Comparison of ENCODE assay signal across 1 cellular context in genomic region chr16:73065617-73066313, GRCh38.
TF ChIP-seq lines count a peak whose summit lies in the region.

No MANE protein-coding gene starts in this region.

TF ChIP-seq in HepG2, 621 proteins besides CTCF, POLR2A, EP300 and RAD21 (continued from another document):
- TF ChIP-seq, protein P1, sequence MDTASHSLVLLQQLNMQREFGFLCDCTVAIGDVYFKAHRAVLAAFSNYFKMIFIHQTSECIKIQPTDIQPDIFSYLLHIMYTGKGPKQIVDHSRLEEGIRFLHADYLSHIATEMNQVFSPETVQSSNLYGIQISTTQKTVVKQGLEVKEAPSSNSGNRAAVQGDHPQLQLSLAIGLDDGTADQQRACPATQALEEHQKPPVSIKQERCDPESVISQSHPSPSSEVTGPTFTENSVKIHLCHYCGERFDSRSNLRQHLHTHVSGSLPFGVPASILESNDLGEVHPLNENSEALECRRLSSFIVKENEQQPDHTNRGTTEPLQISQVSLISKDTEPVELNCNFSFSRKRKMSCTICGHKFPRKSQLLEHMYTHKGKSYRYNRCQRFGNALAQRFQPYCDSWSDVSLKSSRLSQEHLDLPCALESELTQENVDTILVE (CRISPR knock-in tag; IDR thresholded peaks at IDR 0.05): no peak
- no peak for TF ChIP-seq ZNF616 (CRISPR knock-in tag; IDR thresholded peaks at IDR 0.05; ENCODE audit: low read depth)
- TF ChIP-seq, protein P2, sequence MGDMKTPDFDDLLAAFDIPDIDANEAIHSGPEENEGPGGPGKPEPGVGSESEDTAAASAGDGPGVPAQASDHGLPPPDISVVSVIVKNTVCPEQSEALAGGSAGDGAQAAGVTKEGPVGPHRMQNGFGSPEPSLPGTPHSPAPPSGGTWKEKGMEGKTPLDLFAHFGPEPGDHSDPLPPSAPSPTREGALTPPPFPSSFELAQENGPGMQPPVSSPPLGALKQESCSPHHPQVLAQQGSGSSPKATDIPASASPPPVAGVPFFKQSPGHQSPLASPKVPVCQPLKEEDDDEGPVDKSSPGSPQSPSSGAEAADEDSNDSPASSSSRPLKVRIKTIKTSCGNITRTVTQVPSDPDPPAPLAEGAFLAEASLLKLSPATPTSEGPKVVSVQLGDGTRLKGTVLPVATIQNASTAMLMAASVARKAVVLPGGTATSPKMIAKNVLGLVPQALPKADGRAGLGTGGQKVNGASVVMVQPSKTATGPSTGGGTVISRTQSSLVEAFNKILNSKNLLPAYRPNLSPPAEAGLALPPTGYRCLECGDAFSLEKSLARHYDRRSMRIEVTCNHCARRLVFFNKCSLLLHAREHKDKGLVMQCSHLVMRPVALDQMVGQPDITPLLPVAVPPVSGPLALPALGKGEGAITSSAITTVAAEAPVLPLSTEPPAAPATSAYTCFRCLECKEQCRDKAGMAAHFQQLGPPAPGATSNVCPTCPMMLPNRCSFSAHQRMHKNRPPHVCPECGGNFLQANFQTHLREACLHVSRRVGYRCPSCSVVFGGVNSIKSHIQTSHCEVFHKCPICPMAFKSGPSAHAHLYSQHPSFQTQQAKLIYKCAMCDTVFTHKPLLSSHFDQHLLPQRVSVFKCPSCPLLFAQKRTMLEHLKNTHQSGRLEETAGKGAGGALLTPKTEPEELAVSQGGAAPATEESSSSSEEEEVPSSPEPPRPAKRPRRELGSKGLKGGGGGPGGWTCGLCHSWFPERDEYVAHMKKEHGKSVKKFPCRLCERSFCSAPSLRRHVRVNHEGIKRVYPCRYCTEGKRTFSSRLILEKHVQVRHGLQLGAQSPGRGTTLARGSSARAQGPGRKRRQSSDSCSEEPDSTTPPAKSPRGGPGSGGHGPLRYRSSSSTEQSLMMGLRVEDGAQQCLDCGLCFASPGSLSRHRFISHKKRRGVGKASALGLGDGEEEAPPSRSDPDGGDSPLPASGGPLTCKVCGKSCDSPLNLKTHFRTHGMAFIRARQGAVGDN (CRISPR knock-in tag; IDR thresholded peaks at IDR 0.05): peak; percentile 36; the same call in 1 of the 2 replicates
- TF ChIP-seq ZNF713 (CRISPR knock-in tag; IDR thresholded peaks at IDR 0.05): no peak
- no peak for TF ChIP-seq PLRG1 (conservative IDR thresholded peaks at IDR 0.05)
- TF ChIP-seq ZBTB7A (CRISPR knock-in tag; IDR thresholded peaks at IDR 0.05): no peak
- 0 out of 2 replicates have a peak, but pooled peaks have one; percentile 7 for TF ChIP-seq HNRNPL (IDR thresholded peaks at IDR 0.05; ENCODE audit: low read depth, low read length)
- no peak for TF ChIP-seq NR1H2 (CRISPR knock-in tag; IDR thresholded peaks at IDR 0.05; ENCODE audit: borderline replicate concordance, low read depth)
- TF ChIP-seq ZNF569 (CRISPR knock-in tag; IDR thresholded peaks at IDR 0.05; ENCODE audit: borderline replicate concordance): no peak
- no peak for TF ChIP-seq SPEN (CRISPR knock-in tag; IDR thresholded peaks at IDR 0.05; ENCODE audit: low read depth)
- peak; percentile 8; the same call in 1 of the 2 replicates for TF ChIP-seq GABPB1 (CRISPR knock-in tag; IDR thresholded peaks at IDR 0.05)
- TF ChIP-seq RNF2 (conservative IDR thresholded peaks at IDR 0.05; ENCODE audit: low read depth): 0 out of 2 replicates have a peak, but pooled peaks have one; percentile 40
- TF ChIP-seq ZNF234 (CRISPR knock-in tag; conservative IDR thresholded peaks at IDR 0.05): no peak
- no peak for TF ChIP-seq HOXA3 (CRISPR knock-in tag; IDR thresholded peaks at IDR 0.05)
- no peak for TF ChIP-seq ZSCAN25 (CRISPR knock-in tag; IDR thresholded peaks at IDR 0.05)
- TF ChIP-seq FOXA1 (IDR thresholded peaks at IDR 0.05): no peak
- TF ChIP-seq FOXA1 (CRISPR knock-in tag; IDR thresholded peaks at IDR 0.05): no peak
- TF ChIP-seq, protein P3, sequence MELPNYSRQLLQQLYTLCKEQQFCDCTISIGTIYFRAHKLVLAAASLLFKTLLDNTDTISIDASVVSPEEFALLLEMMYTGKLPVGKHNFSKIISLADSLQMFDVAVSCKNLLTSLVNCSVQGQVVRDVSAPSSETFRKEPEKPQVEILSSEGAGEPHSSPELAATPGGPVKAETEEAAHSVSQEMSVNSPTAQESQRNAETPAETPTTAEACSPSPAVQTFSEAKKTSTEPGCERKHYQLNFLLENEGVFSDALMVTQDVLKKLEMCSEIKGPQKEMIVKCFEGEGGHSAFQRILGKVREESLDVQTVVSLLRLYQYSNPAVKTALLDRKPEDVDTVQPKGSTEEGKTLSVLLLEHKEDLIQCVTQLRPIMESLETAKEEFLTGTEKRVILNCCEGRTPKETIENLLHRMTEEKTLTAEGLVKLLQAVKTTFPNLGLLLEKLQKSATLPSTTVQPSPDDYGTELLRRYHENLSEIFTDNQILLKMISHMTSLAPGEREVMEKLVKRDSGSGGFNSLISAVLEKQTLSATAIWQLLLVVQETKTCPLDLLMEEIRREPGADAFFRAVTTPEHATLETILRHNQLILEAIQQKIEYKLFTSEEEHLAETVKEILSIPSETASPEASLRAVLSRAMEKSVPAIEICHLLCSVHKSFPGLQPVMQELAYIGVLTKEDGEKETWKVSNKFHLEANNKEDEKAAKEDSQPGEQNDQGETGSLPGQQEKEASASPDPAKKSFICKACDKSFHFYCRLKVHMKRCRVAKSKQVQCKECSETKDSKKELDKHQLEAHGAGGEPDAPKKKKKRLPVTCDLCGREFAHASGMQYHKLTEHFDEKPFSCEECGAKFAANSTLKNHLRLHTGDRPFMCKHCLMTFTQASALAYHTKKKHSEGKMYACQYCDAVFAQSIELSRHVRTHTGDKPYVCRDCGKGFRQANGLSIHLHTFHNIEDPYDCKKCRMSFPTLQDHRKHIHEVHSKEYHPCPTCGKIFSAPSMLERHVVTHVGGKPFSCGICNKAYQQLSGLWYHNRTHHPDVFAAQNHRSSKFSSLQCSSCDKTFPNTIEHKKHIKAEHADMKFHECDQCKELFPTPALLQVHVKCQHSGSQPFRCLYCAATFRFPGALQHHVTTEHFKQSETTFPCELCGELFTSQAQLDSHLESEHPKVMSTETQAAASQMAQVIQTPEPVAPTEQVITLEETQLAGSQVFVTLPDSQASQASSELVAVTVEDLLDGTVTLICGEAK (IDR thresholded peaks at IDR 0.05): no peak
- TF ChIP-seq, protein P3 (CRISPR knock-in tag; IDR thresholded peaks at IDR 0.05): no peak
- TF ChIP-seq ZNF549 (CRISPR knock-in tag; IDR thresholded peaks at IDR 0.05): no peak
- TF ChIP-seq CBX2 (IDR thresholded peaks at IDR 0.05; ENCODE audit: low read depth, low read length): peak; percentile 85
- no peak for TF ChIP-seq CBX2 (CRISPR knock-in tag; IDR thresholded peaks at IDR 0.05; ENCODE audit: low read depth)
- TF ChIP-seq SIN3B (IDR thresholded peaks at IDR 0.05; ENCODE audit: low read length): no peak
- no peak for TF ChIP-seq GTF2F1 (IDR thresholded peaks at IDR 0.05; ENCODE audit: low read length)
- 0 out of 2 replicates have a peak, but pooled peaks have one; percentile 18 for TF ChIP-seq ZNF274 (CRISPR knock-in tag; IDR thresholded peaks at IDR 0.05)
- no peak for TF ChIP-seq ZNF3 (CRISPR knock-in tag; IDR thresholded peaks at IDR 0.05)
- no peak for TF ChIP-seq GABPA (IDR thresholded peaks at IDR 0.05; ENCODE audit: low read depth, low read length)
- no peak for TF ChIP-seq GABPA (CRISPR knock-in tag; IDR thresholded peaks at IDR 0.05; ENCODE audit: low read depth)
- peak; percentile 45 for TF ChIP-seq HNRNPLL (IDR thresholded peaks at IDR 0.05; ENCODE audit: low read depth, low read length, poor library complexity, severe bottlenecking)
- no peak for TF ChIP-seq HIC2 (CRISPR knock-in tag; IDR thresholded peaks at IDR 0.05; ENCODE audit: low read depth)
- TF ChIP-seq, protein P4, sequence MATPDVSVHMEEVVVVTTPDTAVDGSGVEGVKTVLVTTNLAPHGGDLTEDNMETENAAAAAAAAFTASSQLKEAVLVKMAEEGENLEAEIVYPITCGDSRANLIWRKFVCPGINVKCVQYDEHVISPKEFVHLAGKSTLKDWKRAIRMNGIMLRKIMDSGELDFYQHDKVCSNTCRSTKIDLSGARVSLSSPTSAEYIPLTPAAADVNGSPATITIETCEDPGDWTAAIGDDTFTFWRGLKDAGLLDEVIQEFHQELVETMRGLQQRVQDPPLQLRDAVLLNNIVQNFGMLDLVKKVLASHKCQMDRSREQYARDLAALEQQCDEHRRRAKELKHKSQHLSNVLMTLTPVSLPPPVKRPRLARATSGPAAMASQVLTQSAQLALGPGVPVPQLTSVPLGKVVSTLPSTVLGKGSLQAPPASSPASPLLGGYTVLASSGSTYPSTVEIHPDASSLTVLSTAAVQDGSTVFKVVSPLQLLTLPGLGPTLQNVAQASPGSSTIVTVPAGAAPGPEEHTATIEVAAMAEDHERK (CRISPR knock-in tag; IDR thresholded peaks at IDR 0.05; ENCODE audit: low read depth): no peak
- TF ChIP-seq, protein P5, sequence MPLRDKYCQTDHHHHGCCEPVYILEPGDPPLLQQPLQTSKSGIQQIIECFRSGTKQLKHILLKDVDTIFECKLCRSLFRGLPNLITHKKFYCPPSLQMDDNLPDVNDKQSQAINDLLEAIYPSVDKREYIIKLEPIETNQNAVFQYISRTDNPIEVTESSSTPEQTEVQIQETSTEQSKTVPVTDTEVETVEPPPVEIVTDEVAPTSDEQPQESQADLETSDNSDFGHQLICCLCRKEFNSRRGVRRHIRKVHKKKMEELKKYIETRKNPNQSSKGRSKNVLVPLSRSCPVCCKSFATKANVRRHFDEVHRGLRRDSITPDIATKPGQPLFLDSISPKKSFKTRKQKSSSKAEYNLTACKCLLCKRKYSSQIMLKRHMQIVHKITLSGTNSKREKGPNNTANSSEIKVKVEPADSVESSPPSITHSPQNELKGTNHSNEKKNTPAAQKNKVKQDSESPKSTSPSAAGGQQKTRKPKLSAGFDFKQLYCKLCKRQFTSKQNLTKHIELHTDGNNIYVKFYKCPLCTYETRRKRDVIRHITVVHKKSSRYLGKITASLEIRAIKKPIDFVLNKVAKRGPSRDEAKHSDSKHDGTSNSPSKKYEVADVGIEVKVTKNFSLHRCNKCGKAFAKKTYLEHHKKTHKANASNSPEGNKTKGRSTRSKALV (CRISPR knock-in tag; IDR thresholded peaks at IDR 0.05): 0 out of 2 replicates have a peak, but pooled peaks have one; percentile 83
- TF ChIP-seq NFE2L2 (IDR thresholded peaks at IDR 0.05; ENCODE audit: low read length): no peak
- TF ChIP-seq ZNF30 (CRISPR knock-in tag; IDR thresholded peaks at IDR 0.05): no peak
- TF ChIP-seq AGO2 (optimal IDR thresholded peaks at IDR 0.05; ENCODE audit: low read depth, low read length): peak; percentile 14
- no peak for TF ChIP-seq ZBTB3 (CRISPR knock-in tag; IDR thresholded peaks at IDR 0.05; ENCODE audit: borderline replicate concordance, low read depth)
- no peak for TF ChIP-seq TOPORS (CRISPR knock-in tag; IDR thresholded peaks at IDR 0.05)
- TF ChIP-seq ZSCAN20 (CRISPR knock-in tag; IDR thresholded peaks at IDR 0.05; ENCODE audit: borderline replicate concordance): no peak
- no peak for TF ChIP-seq ARHGAP35 (CRISPR knock-in tag; IDR thresholded peaks at IDR 0.05; ENCODE audit: borderline replicate concordance)
- TF ChIP-seq, protein P6, sequence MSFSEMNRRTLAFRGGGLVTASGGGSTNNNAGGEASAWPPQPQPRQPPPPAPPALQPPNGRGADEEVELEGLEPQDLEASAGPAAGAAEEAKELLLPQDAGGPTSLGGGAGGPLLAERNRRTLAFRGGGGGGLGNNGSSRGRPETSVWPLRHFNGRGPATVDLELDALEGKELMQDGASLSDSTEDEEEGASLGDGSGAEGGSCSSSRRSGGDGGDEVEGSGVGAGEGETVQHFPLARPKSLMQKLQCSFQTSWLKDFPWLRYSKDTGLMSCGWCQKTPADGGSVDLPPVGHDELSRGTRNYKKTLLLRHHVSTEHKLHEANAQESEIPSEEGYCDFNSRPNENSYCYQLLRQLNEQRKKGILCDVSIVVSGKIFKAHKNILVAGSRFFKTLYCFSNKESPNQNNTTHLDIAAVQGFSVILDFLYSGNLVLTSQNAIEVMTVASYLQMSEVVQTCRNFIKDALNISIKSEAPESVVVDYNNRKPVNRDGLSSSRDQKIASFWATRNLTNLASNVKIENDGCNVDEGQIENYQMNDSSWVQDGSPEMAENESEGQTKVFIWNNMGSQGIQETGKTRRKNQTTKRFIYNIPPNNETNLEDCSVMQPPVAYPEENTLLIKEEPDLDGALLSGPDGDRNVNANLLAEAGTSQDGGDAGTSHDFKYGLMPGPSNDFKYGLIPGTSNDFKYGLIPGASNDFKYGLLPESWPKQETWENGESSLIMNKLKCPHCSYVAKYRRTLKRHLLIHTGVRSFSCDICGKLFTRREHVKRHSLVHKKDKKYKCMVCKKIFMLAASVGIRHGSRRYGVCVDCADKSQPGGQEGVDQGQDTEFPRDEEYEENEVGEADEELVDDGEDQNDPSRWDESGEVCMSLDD (CRISPR knock-in tag; IDR thresholded peaks at IDR 0.05; ENCODE audit: borderline replicate concordance): no peak
